17 cellular contexts compared by ENCODE assay signal in the genomic region with DNA sequence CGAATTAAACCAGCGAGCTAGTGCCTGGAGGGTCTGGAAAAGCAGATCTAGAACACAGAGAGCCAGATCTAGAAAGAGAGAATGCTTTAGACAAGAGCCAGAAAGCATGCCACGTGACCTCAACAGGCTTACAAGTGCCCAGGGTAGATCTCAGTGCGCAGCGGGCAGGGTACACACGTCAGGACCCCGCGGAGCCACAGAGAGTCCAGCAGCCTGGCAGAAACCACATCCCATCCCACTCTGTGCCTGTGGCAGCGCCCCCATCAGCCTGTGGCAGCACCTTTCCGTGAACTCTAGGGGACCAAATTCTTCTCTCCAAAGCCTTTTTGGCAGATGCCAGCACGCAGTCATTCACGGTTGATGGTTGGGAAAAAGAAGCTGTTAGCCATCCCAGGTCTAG. TPM values are rescaled to one million over a fixed set of nuclear protein-coding genes. Genes with fewer than 3 reads are reported as not detected.
DNase-seq lines count a peak whose midpoint lies in the region; ATAC-seq, FAIRE-seq and TF ChIP-seq lines count a peak whose summit lies in the region.
"Had no signal": no experiment of that assay in that cellular context is flagged by ENCODE, and none has a peak within 500 bp of the region (broad histone marks: within the 10 kb centered on the region; RNA-seq: fewer than 3 reads in every experiment).

No MANE protein-coding gene starts in this region.

- no peak overlapping the region for H3K56ac ChIP-seq in H1 (replicated peaks; ENCODE audit: insufficient read length, low read depth, low read length)

- peaks cover 2% of the 10 kb centered on the region; the same call in 1 of the 2 replicates for H3K79me1 ChIP-seq in H1 (ENCODE audit: low read depth, low read length)

- ATAC-seq in activated B cell treated with CpG ODN at 0.5 μM for 24 hours (ENCODE audit: low read depth) (no peak), upper lobe of right lung (no peak)
- ATAC-seq: foreskin keratinocyte, left lobe of liver had no signal

- TF ChIP-seq CTCF in activated B cell treated with CpG ODN at 0.5 μM for 24 hours (IDR thresholded peaks at IDR 0.05) = no peak
- TF ChIP-seq CTCF in H1 (IDR thresholded peaks at IDR 0.05; ENCODE audit: control extremely low read depth in 1 of 3, insufficient read depth in 1 of 3, low read depth in 1 of 3, low read length in 3 of 3) = peak; percentile 20 to 26 (median 26)
- no peak for TF ChIP-seq CTCF in upper lobe of right lung (IDR thresholded peaks at IDR 0.05)

- no peak overlapping the region for H2AFZ ChIP-seq in H1 (ENCODE audit: low read length)

- H3K9me3 Mint-ChIP-seq in activated B cell treated with CpG ODN at 0.5 μM for 24 hours = no peaks in the 10 kb centered on the region

- H3K9ac ChIP-seq in H1 (replicated peaks in 1 of 4; ENCODE audit: extremely low read depth in 1 of 4, low read depth in 3 of 4, low read length in 3 of 4) = no peak overlapping the region

- no peak overlapping the region for H3K23ac ChIP-seq in H1 (ENCODE audit: insufficient read length)

- peaks cover 3 to 16% (median 11%) of the 10 kb centered on the region in 4 experiments for H3K4me1 ChIP-seq in H1 (replicated peaks in 1 of 4; ENCODE audit: control insufficient read depth in 3 of 4, insufficient read depth in 4 of 4, low read length in 3 of 4)
- peaks cover 43% of the 10 kb centered on the region for H3K4me1 ChIP-seq in upper lobe of right lung

- peaks cover 3% of the 10 kb centered on the region; the same call in 1 of the 2 replicates for H3K23me2 ChIP-seq in H1 (ENCODE audit: low read depth, low read length)

- H2BK12ac ChIP-seq in H1 (ENCODE audit: low read depth, low read length) = no peak overlapping the region

- H3K4me3 Mint-ChIP-seq in activated B cell treated with CpG ODN at 0.5 μM for 24 hours = no peak overlapping the region

- no peak overlapping the region for H3K14ac ChIP-seq in H1 (ENCODE audit: insufficient read length)

- TF ChIP-seq EP300 in H1 (IDR thresholded peaks at IDR 0.05; ENCODE audit: borderline replicate concordance in 1 of 2, low read depth in 2 of 2, low read length in 2 of 2) = no peak

- H3K4me2 ChIP-seq in H1 (ENCODE audit: insufficient read depth in 1 of 2, low read depth in 2 of 2, low read length in 2 of 2) = no peak overlapping the region; a peak in 1 of 4 replicates

- no peak overlapping the region for H2AK5ac ChIP-seq in H1 (ENCODE audit: low read depth, low read length)

- H2BK20ac ChIP-seq in H1 (ENCODE audit: low read length) = no peak overlapping the region

- POLR2A ChIA-PET in activated B cell treated with CpG ODN at 0.5 μM for 24 hours (lab: Charles Lee) = interaction anchor here (0.9 to 10.7 kb wide), 3 partner anchors 12 to 29 kb away, joined by 3 to 279 read pairs (median 6); partner anchors contain the start of genes CD79A and RPS19
- POLR2A ChIA-PET in H1 (lab: Charles Lee; ENCODE audit: partially characterized antibody) = interaction anchor here (1.1 to 13.9 kb wide), 4 partner anchors 9 to 28 kb away, joined by 4 to 298 read pairs (median 8); partner anchors contain the start of gene RPS19

- CTCF ChIA-PET in activated B cell treated with CpG ODN at 0.5 μM for 24 hours (lab: Charles Lee) (interaction anchor here (1.3 to 2.1 kb wide), 2 partner anchors 62 to 63 kb away, joined by 3 to 7 read pairs; no protein-coding TSS in a partner anchor), H1 (lab: Charles Lee; ENCODE audit: partially characterized antibody) (interaction anchor here (0.9 to 2.3 kb wide), 11 partner anchors 10 to 68 kb away, joined by 3 to 11 read pairs (median 6); no protein-coding TSS in a partner anchor)

- no peak overlapping the region; the same call in 1 of the 2 replicates for H4K8ac ChIP-seq in H1 (ENCODE audit: extremely low read depth, insufficient read depth, low read length)

- peaks cover 3 to 6% of the 10 kb centered on the region in 2 experiments for H4K20me1 ChIP-seq in H1 (replicated peaks in 1 of 2; ENCODE audit: control insufficient read depth in 1 of 2, insufficient read depth in 2 of 2, low read length in 2 of 2)

- peak overlapping the region; percentile 26 for H3K27ac Mint-ChIP-seq in activated B cell treated with CpG ODN at 0.5 μM for 24 hours

- 90% methylated on average over 12 of the region's 12 CpGs; no CpG with 5 or more reads in 1 of the 2 experiments for WGBS in H1 (ENCODE audit: extremely low coverage in 1 of 2, insufficient coverage in 1 of 2, insufficient read length in 1 of 2, insufficient replicate concordance in 2 of 2, low coverage in 1 of 2, low lambda C conversion rate in 2 of 2, missing lambda C conversion rate in 1 of 2), 2 experiments

- H2BK120ac ChIP-seq in H1 (replicated peaks; ENCODE audit: low read depth, low read length) = no peak overlapping the region

- TF ChIP-seq RAD21 in H1 (IDR thresholded peaks at IDR 0.05 in 1 of 2, conservative IDR thresholded peaks at IDR 0.05 in 1 of 2; ENCODE audit: low read depth in 2 of 2, low read length in 2 of 2) = no peak

- H2BK5ac ChIP-seq in H1 (ENCODE audit: low read depth, low read length) = no peak overlapping the region

- DNase-seq in stimulated activated naive CD4-positive, alpha-beta T cell (lab: John Stamatoyannopoulos, UW) = peak; percentile 16 to 40 (median 29)
- DNase-seq in stimulated activated naive CD4-positive, alpha-beta T cell treated with Interleukin-2 at 50 U/mL for 16 hours (lab: John Stamatoyannopoulos, UW) = no peak
- DNase-seq in activated B cell treated with CpG ODN at 0.5 μM for 24 hours (no peak), H1 (ENCODE audit: low read depth in 1 of 2, low spot score in 2 of 2) (no peak), upper lobe of right lung (no peak), SHP77 treated with DMSO at 0.1 percent for 48 hours (lab: John Stamatoyannopoulos, UW) (no peak), DMS79 (lab: John Stamatoyannopoulos, UW) (no peak), NCI-H345 treated with DMSO at 0.1 percent for 48 hours (lab: John Stamatoyannopoulos, UW; ENCODE audit: unreplicated experiment) (no peak)
- DNase-seq: activated CD4-positive, alpha-beta T cell treated with anti-CD3 and anti-CD28 coated beads, Interleukin-2, amount 50 U/mL, for 48 hours; central memory CD4-positive, alpha-beta T cell; foreskin keratinocyte; Kasumi-1; NCI-H1417 treated with DMSO at 0.1 percent for 48 hours; T1000 had no signal

- no peak overlapping the region for H3K27ac ChIP-seq in H1 (ENCODE audit: low read depth, low read length)
- H3K27ac ChIP-seq in upper lobe of right lung = peak overlapping the region; percentile 66

- no peak overlapping the region for H3K4ac ChIP-seq in H1 (replicated peaks; ENCODE audit: insufficient read length, low read depth, low read length)

- H3K36me3 ChIP-seq in H1 (ENCODE audit: control insufficient read depth in 2 of 4, insufficient read depth in 4 of 4, low read length in 3 of 4) = peaks cover 0 to 2% (median 0%) of the 10 kb centered on the region in 4 experiments; a peak in 3 of 8 replicates
- peaks cover 45% of the 10 kb centered on the region for H3K36me3 ChIP-seq in upper lobe of right lung

- H3K79me2 ChIP-seq in H1 (ENCODE audit: control insufficient read depth in 1 of 2, insufficient read depth in 2 of 2, low read length in 2 of 2) = peaks cover 0 to 3% of the 10 kb centered on the region in 2 experiments; a peak in 1 of 4 replicates

- peaks cover 50% of the 10 kb centered on the region for H3K36me3 Mint-ChIP-seq in activated B cell treated with CpG ODN at 0.5 μM for 24 hours (ENCODE audit: low read depth)

- H3K4me1 Mint-ChIP-seq in activated B cell treated with CpG ODN at 0.5 μM for 24 hours = peaks cover 61% of the 10 kb centered on the region

- no peak for FAIRE-seq in H1 (lab: Jason Lieb, UNC)
- FAIRE-seq: endometrium had no signal

- H3K9me3 ChIP-seq in H1 (ENCODE audit: insufficient read depth in 2 of 2, low read depth in 1 of 2, low read length in 1 of 2) = no peaks in the 10 kb centered on the region
- no peaks in the 10 kb centered on the region for H3K9me3 ChIP-seq in upper lobe of right lung

- H3K27me3 ChIP-seq in H1 (replicated peaks in 1 of 4; ENCODE audit: control insufficient read depth in 3 of 4, extremely low read depth in 1 of 4, insufficient read depth in 3 of 4, low read length in 3 of 4) (no peaks in the 10 kb centered on the region), upper lobe of right lung (no peaks in the 10 kb centered on the region)
- H3K27me3 ChIP-seq: foreskin keratinocyte had no signal

- no peak overlapping the region for H3K18ac ChIP-seq in H1 (ENCODE audit: extremely low read depth, low read length)

- intact Hi-C loops in activated B cell treated with CpG ODN at 0.5 μM for 24 hours (cut with micrococcal nuclease) = loop anchor here (10.0 kb wide), 1 partner anchor 344 kb away; no protein-coding TSS in a partner anchor
- intact Hi-C loops in upper lobe of right lung (cut with DNase I) = no loop called here

- H3K27me3 Mint-ChIP-seq in activated B cell treated with CpG ODN at 0.5 μM for 24 hours = no peaks in the 10 kb centered on the region

- H2BK15ac ChIP-seq in H1 (ENCODE audit: low read length) = no peak overlapping the region

- TF ChIP-seq POLR2A in H1 (IDR thresholded peaks at IDR 0.05; ENCODE audit: control extremely low read depth in 1 of 2, low read depth in 2 of 2, low read length in 2 of 2) = no peak

- H4K91ac ChIP-seq in H1 (replicated peaks; ENCODE audit: insufficient read length, low read length) = no peak overlapping the region

- H4K5ac ChIP-seq in H1 (ENCODE audit: insufficient read length, low read depth, low read length) = no peak overlapping the region

- H3K4me3 ChIP-seq in H1 (ENCODE audit: extremely low read depth in 1 of 4, insufficient read depth in 2 of 4, low read depth in 3 of 4, low read length in 4 of 4) (no peak overlapping the region), upper lobe of right lung (no peak overlapping the region)

RNA-seq across cellular contexts. Expression of gene ARHGEF1, which starts 5.9 kb away (rescaled TPM):
- total RNA-seq in activated B cell treated with CpG ODN at 0.5 μM for 24 hours (351 and 418 TPM in 2 replicates), upper lobe of right lung (197 TPM)
- 49.0 and 54.6 TPM in 2 replicates for total RNA-seq in H1 (2021; fragmentation: NEBNext Ultra II Directional; extraction: Animal tissue kit (Norgen Biotek cat#: 25700))
- polyA plus RNA-seq in H1 (2011; rRNA removed) = 23.0 and 41.1 TPM in 2 replicates
- 35.9 TPM for polyA plus RNA-seq in H1 (2011; cell fraction: cytosol; rRNA removed)
- 95.3 TPM for polyA plus RNA-seq in H1 (2011; cell fraction: nucleus; rRNA removed)
- 38.4 to 51.0 TPM (median 48.8 TPM) in 4 replicates for polyA plus RNA-seq in H1 (2012, experiment 1 of 2)
- 35.5 TPM for polyA plus RNA-seq in H1 (2012, experiment 2 of 2)
- 49.6 TPM for polyA plus RNA-seq in H1 (2013, experiment 1 of 2)
- 44.9 TPM for polyA plus RNA-seq in H1 (2013, experiment 2 of 2)
- polyA minus RNA-seq in H1 (2011; rRNA and poly(A)+ RNA removed) = 9.4 and 11.0 TPM in 2 replicates
- 25.5 TPM for polyA minus RNA-seq in H1 (2011; cell fraction: cytosol; rRNA and poly(A)+ RNA removed)
- polyA minus RNA-seq in H1 (2011; cell fraction: nucleus; rRNA and poly(A)+ RNA removed) = 34.6 TPM

RNA-seq across cellular contexts. Expression of gene CD79A, which starts 11.8 kb away (rescaled TPM):
- 889 and 943 TPM in 2 replicates for total RNA-seq in activated B cell treated with CpG ODN at 0.5 μM for 24 hours
- total RNA-seq in H1 (2021; fragmentation: NEBNext Ultra II Directional; extraction: Animal tissue kit (Norgen Biotek cat#: 25700)) = 0.54 TPM in 1 of 2 replicates, not detected in the other
- polyA plus RNA-seq in H1 (2011; rRNA removed) = 0.77 and 0.83 TPM in 2 replicates
- polyA plus RNA-seq in H1 (2011; cell fraction: cytosol; rRNA removed) = 0.49 TPM
- 0.91 TPM for polyA plus RNA-seq in H1 (2011; cell fraction: nucleus; rRNA removed)
- 0.28 to 1.0 TPM (median 0.52 TPM) in 3 of 4 replicates, not detected in the other for polyA plus RNA-seq in H1 (2012, experiment 1 of 2)
- 0.55 TPM for polyA plus RNA-seq in H1 (2012, experiment 2 of 2)
- 0.59 TPM for polyA plus RNA-seq in H1 (2013, experiment 1 of 2)
- polyA plus RNA-seq in H1 (2013, experiment 2 of 2) = 0.68 TPM
- polyA minus RNA-seq in H1 (2011; rRNA and poly(A)+ RNA removed) = not detected in 2 replicates
- polyA minus RNA-seq in H1 (2011; cell fraction: cytosol; rRNA and poly(A)+ RNA removed) = not detected
- polyA minus RNA-seq in H1 (2011; cell fraction: nucleus; rRNA and poly(A)+ RNA removed) = not detected
- total RNA-seq in upper lobe of right lung = 1.4 TPM

RNA-seq across cellular contexts. Expression of gene RPS19, which starts 28.9 kb away (rescaled TPM):
- total RNA-seq in activated B cell treated with CpG ODN at 0.5 μM for 24 hours (4,196 and 4,853 TPM in 2 replicates), upper lobe of right lung (1,667 TPM)
- total RNA-seq in H1 (2021; fragmentation: NEBNext Ultra II Directional; extraction: Animal tissue kit (Norgen Biotek cat#: 25700)) = 2,817 and 2,831 TPM in 2 replicates
- 5,751 and 9,112 TPM in 2 replicates for polyA plus RNA-seq in H1 (2011; rRNA removed)
- 5,170 TPM for polyA plus RNA-seq in H1 (2011; cell fraction: cytosol; rRNA removed)
- 1,732 TPM for polyA plus RNA-seq in H1 (2011; cell fraction: nucleus; rRNA removed)
- polyA plus RNA-seq in H1 (2012, experiment 1 of 2) = 3,684 to 5,048 TPM (median 4,659 TPM) in 4 replicates
- polyA plus RNA-seq in H1 (2012, experiment 2 of 2) = 6,526 TPM
- 3,247 TPM for polyA plus RNA-seq in H1 (2013, experiment 1 of 2)
- polyA plus RNA-seq in H1 (2013, experiment 2 of 2) = 3,131 TPM
- 334 and 573 TPM in 2 replicates for polyA minus RNA-seq in H1 (2011; rRNA and poly(A)+ RNA removed)
- 1,472 TPM for polyA minus RNA-seq in H1 (2011; cell fraction: cytosol; rRNA and poly(A)+ RNA removed)
- polyA minus RNA-seq in H1 (2011; cell fraction: nucleus; rRNA and poly(A)+ RNA removed) = 675 TPM

RNA-seq across cellular contexts. Expression of gene ERFL, which starts 39.3 kb away (rescaled TPM):
- total RNA-seq in activated B cell treated with CpG ODN at 0.5 μM for 24 hours = 0.64 and 1.1 TPM in 2 replicates
- total RNA-seq in H1 (2021; fragmentation: NEBNext Ultra II Directional; extraction: Animal tissue kit (Norgen Biotek cat#: 25700)) = not detected in 2 replicates
- polyA plus RNA-seq in H1 (2011; rRNA removed) = 0.08 and 0.12 TPM in 2 replicates
- polyA plus RNA-seq in H1 (2011; cell fraction: cytosol; rRNA removed) = 0.03 TPM
- polyA plus RNA-seq in H1 (2011; cell fraction: nucleus; rRNA removed) = 0.33 TPM
- polyA plus RNA-seq in H1 (2012, experiment 1 of 2) = 0.08 to 0.16 TPM (median 0.10 TPM) in 3 of 4 replicates, not detected in the other
- not detected for polyA plus RNA-seq in H1 (2012, experiment 2 of 2)
- polyA plus RNA-seq in H1 (2013, experiment 1 of 2) = 0.02 TPM
- 0.06 TPM for polyA plus RNA-seq in H1 (2013, experiment 2 of 2)
- polyA minus RNA-seq in H1 (2011; rRNA and poly(A)+ RNA removed) = not detected in 2 replicates
- polyA minus RNA-seq in H1 (2011; cell fraction: cytosol; rRNA and poly(A)+ RNA removed) = not detected
- polyA minus RNA-seq in H1 (2011; cell fraction: nucleus; rRNA and poly(A)+ RNA removed) = not detected
- 0.43 TPM for total RNA-seq in upper lobe of right lung
- total RNA-seq: foreskin keratinocyte, left lobe of liver had no signal

RNA-seq across cellular contexts. Expression of gene DMRTC2, which starts 44.1 kb away (rescaled TPM):
- total RNA-seq in activated B cell treated with CpG ODN at 0.5 μM for 24 hours (not detected in 2 replicates), upper lobe of right lung (not detected)
- total RNA-seq in H1 (2021; fragmentation: NEBNext Ultra II Directional; extraction: Animal tissue kit (Norgen Biotek cat#: 25700)) = not detected in 2 replicates
- polyA plus RNA-seq in H1 (2011; rRNA removed) = not detected in 2 replicates
- polyA plus RNA-seq in H1 (2011; cell fraction: cytosol; rRNA removed) = not detected
- not detected for polyA plus RNA-seq in H1 (2011; cell fraction: nucleus; rRNA removed)
- not detected in 4 replicates for polyA plus RNA-seq in H1 (2012, experiment 1 of 2)
- polyA plus RNA-seq in H1 (2012, experiment 2 of 2) = not detected
- polyA plus RNA-seq in H1 (2013, experiment 1 of 2) = 0.04 TPM
- polyA plus RNA-seq in H1 (2013, experiment 2 of 2) = not detected
- polyA minus RNA-seq in H1 (2011; rRNA and poly(A)+ RNA removed) = not detected in 2 replicates
- not detected for polyA minus RNA-seq in H1 (2011; cell fraction: cytosol; rRNA and poly(A)+ RNA removed)
- polyA minus RNA-seq in H1 (2011; cell fraction: nucleus; rRNA and poly(A)+ RNA removed) = not detected
- total RNA-seq: foreskin keratinocyte, left lobe of liver had no signal
- polyA plus RNA-seq: adipose tissue, foreskin keratinocyte had no signal

Comparison
In these comparisons a context has a peak if more than half of its experiments do, and no peak if none do; other contexts are left out.
1. DNase-seq: peak in stimulated activated naive CD4-positive, alpha-beta T cell (6 of 6); none in stimulated activated naive CD4-positive, alpha-beta T cell treated with Interleukin-2 at 50 U/mL for 16 hours (single experiment), activated B cell treated with CpG ODN at 0.5 μM for 24 hours (single experiment), H1 (0 of 2), upper lobe of right lung (single experiment), SHP77 treated with DMSO at 0.1 percent for 48 hours (single experiment), DMS79 (single experiment) and NCI-H345 treated with DMSO at 0.1 percent for 48 hours (single experiment).
2. CTCF ChIP-seq: peak in H1 (3 of 3); none in activated B cell treated with CpG ODN at 0.5 μM for 24 hours (single experiment) and upper lobe of right lung (single experiment).
3. RNA of gene CD79A, which starts 11.8 kb away (total RNA-seq): 889 to 943 TPM in activated B cell treated with CpG ODN at 0.5 μM for 24 hours; 1.4 TPM in upper lobe of right lung (single experiment) and 0.54 TPM in H1; every median in the first group is over 100 times any median in the second.